Comparison of ENCODE assay signal across 11 cellular contexts in genomic region chrX:13693341-13693871, GRCh38. TPM values are rescaled to one million over a fixed set of nuclear protein-coding genes. Genes with fewer than 3 reads are reported as not detected.
DNase-seq lines count a peak whose midpoint lies in the region; ATAC-seq and TF ChIP-seq lines count a peak whose summit lies in the region.
"Had no signal": no experiment of that assay in that cellular context is flagged by ENCODE, and none has a peak within 500 bp of the region (broad histone marks: within the 10 kb centered on the region; RNA-seq: fewer than 3 reads in every experiment).

No MANE protein-coding gene starts in this region.

- H3K23ac ChIP-seq in mesenchymal stem cell (ENCODE audit: low read length in 2 of 2): no peak overlapping the region

- no peak overlapping the region for H3K27ac ChIP-seq in ACC112 (ENCODE audit: low read depth, low read length)
- H3K27ac ChIP-seq in HCT116 (ENCODE audit: low read depth, low read length): peak overlapping the region; percentile 73
- H3K27ac ChIP-seq in mesenchymal stem cell (ENCODE audit: low read length, poor library complexity, severe bottlenecking): peak overlapping the region; percentile 37
- H3K27ac ChIP-seq: C4-2B, HL-60 had no signal

- RAD21 ChIA-PET in HCT116 (lab: Charles Lee; ENCODE audit: low non-redundant PET in 1 of 2, low total read pairs in 2 of 2, uncharacterized antibody in 2 of 2, unreplicated experiment in 2 of 2): no interaction called here

- no peaks in the 10 kb centered on the region for H3K79me1 ChIP-seq in mesenchymal stem cell (replicated peaks; ENCODE audit: low read length, poor library complexity, severe bottlenecking)

- no peaks in the 10 kb centered on the region for H3K9me3 ChIP-seq in HCT116 (ENCODE audit: control insufficient read depth in 1 of 2, insufficient read depth in 1 of 2, low read depth in 1 of 2, low read length in 2 of 2)
- no peaks in the 10 kb centered on the region for H3K9me3 ChIP-seq in adipocyte (ENCODE audit: control insufficient read depth, low read length)
- H3K9me3 ChIP-seq in mesenchymal stem cell (ENCODE audit: control insufficient read depth, low read length): no peaks in the 10 kb centered on the region

- H3K79me2 ChIP-seq in ACC112 (ENCODE audit: control insufficient read depth, insufficient read depth, low read length, unreplicated experiment): peaks cover 92% of the 10 kb centered on the region
- H3K79me2 ChIP-seq in HCT116 (ENCODE audit: insufficient read depth, low read length): peaks cover 91% of the 10 kb centered on the region

- H3K14ac ChIP-seq in mesenchymal stem cell (ENCODE audit: low read length in 2 of 2): no peak overlapping the region

- TF ChIP-seq CTCF in HCT116 (IDR thresholded peaks at IDR 0.05 in 2 of 3, conservative IDR thresholded peaks at IDR 0.05 in 1 of 3; ENCODE audit: borderline replicate concordance in 1 of 3, insufficient read depth in 1 of 3, low read depth in 2 of 3, low read length in 2 of 3): no peak

- H3K36me3 ChIP-seq in ACC112 (ENCODE audit: insufficient read depth, low read length) (peaks cover 7% of the 10 kb centered on the region; the same call in 1 of the 2 replicates), HCT116 (ENCODE audit: control insufficient read depth in 1 of 2, insufficient read depth in 2 of 2, low read length in 2 of 2) (no peaks in the 10 kb centered on the region), adipocyte (ENCODE audit: control insufficient read depth, insufficient read depth, low read length, severe bottlenecking) (no peaks in the 10 kb centered on the region), mesenchymal stem cell (ENCODE audit: control insufficient read depth in 1 of 2, insufficient read depth in 2 of 2, low read depth in 1 of 2, low read length in 2 of 2) (peaks cover 0 to 4% of the 10 kb centered on the region in 2 experiments)

- no peak overlapping the region for H4K8ac ChIP-seq in mesenchymal stem cell (ENCODE audit: low read length)

- no peak overlapping the region for H2BK5ac ChIP-seq in mesenchymal stem cell (ENCODE audit: low read depth, low read length, poor library complexity, severe bottlenecking)

- H3K9me2 ChIP-seq in HCT116 (ENCODE audit: insufficient read depth): no peaks in the 10 kb centered on the region

- H4K20me1 ChIP-seq in HCT116 (ENCODE audit: insufficient read depth): 0 out of 2 replicates have a peak, but pooled peaks cover 4% of the 10 kb centered on the region

- H3K4me2 ChIP-seq in HCT116 (ENCODE audit: low read length) (peak overlapping the region; percentile 87), mesenchymal stem cell (ENCODE audit: low read length, poor library complexity, severe bottlenecking) (no peak overlapping the region)

- DNase-seq in HCT116 (ENCODE audit: low read depth, low spot score): no peak
- no peak for DNase-seq in adipocyte (ENCODE audit: low read depth)
- no peak for DNase-seq in mesenchymal stem cell
- DNase-seq in stimulated activated CD4-positive, alpha-beta T cell treated with anti-CD3 and anti-CD28 coated beads, Interleukin-4, amount 100 ng/mL, for 4 hours: no peak
- DNase-seq in activated effector memory CD4-positive, alpha-beta T cell treated with anti-CD3 and anti-CD28 coated beads, Interleukin-2, amount 50 U/mL, for 16 hours: no peak
- DNase-seq in AML-193 (lab: John Stamatoyannopoulos, UW): no peak
- no peak for DNase-seq in Right ventricle myocardium inferior (ENCODE audit: missing footprints)
- DNase-seq: NCI-H524 treated with DMSO at 0.1 percent for 48 hours had no signal

- intact Hi-C loops in HCT116 (cut with micrococcal nuclease) (loop anchor here (5.0 kb wide), 1 partner anchor 39 kb away; the partner anchor contains the start of genes OFD1 and TRAPPC2), Right ventricle myocardium inferior (cut with DNase I) (loop anchor here (5.0 kb wide), 1 partner anchor 39 kb away; the partner anchor contains the start of genes OFD1 and TRAPPC2)

- CTCF ChIA-PET in HCT116 (lab: Charles Lee): no interaction called here

- H3K4ac ChIP-seq in mesenchymal stem cell (ENCODE audit: low read depth in 1 of 2, low read length in 2 of 2): no peak overlapping the region

- TF ChIP-seq RAD21 in HCT116 (IDR thresholded peaks at IDR 0.05; ENCODE audit: low read depth): no peak

- POLR2A ChIA-PET in HCT116 (lab: Charles Lee): no interaction called here

- H3K9ac ChIP-seq in HCT116 (ENCODE audit: low read length) (peak overlapping the region; percentile 34), adipocyte (ENCODE audit: low read length) (peak overlapping the region; percentile 13), mesenchymal stem cell (ENCODE audit: low read length) (peak overlapping the region; percentile 35)

- H2BK12ac ChIP-seq in mesenchymal stem cell (ENCODE audit: low read length in 2 of 2): no peak overlapping the region

- no peak overlapping the region for H2AK5ac ChIP-seq in mesenchymal stem cell (ENCODE audit: low read length, severe bottlenecking)

- H2BK15ac ChIP-seq in mesenchymal stem cell (ENCODE audit: low read depth, poor library complexity, severe bottlenecking): no peak overlapping the region

- H3K27me3 ChIP-seq in ACC112 (ENCODE audit: insufficient read depth, low read length): no peaks in the 10 kb centered on the region
- no peaks in the 10 kb centered on the region for H3K27me3 ChIP-seq in HCT116 (ENCODE audit: insufficient read depth, low read length)
- no peaks in the 10 kb centered on the region for H3K27me3 ChIP-seq in adipocyte (replicated peaks; ENCODE audit: control insufficient read depth, insufficient read depth, low read length)
- peaks cover 0 to 9% of the 10 kb centered on the region in 2 experiments for H3K27me3 ChIP-seq in mesenchymal stem cell (ENCODE audit: control insufficient read depth in 1 of 2, insufficient read depth in 1 of 2, low read length in 2 of 2)

- H3K4me1 ChIP-seq in ACC112 (ENCODE audit: control insufficient read depth, insufficient read depth, low read length, unreplicated experiment) (peaks cover 49% of the 10 kb centered on the region), HCT116 (ENCODE audit: control insufficient read depth in 1 of 2, insufficient read depth in 2 of 2, low read length in 2 of 2) (peaks cover 40 to 50% of the 10 kb centered on the region in 2 experiments), adipocyte (ENCODE audit: control insufficient read depth, insufficient read depth, low read length) (peaks cover 41% of the 10 kb centered on the region), mesenchymal stem cell (ENCODE audit: control insufficient read depth, insufficient read depth, low read depth, low read length) (peaks cover 4% of the 10 kb centered on the region)

- ATAC-seq in HCT116 (no peak), Right ventricle myocardium inferior (no peak)

- H2BK120ac ChIP-seq in mesenchymal stem cell (ENCODE audit: low read depth, low read length): no peak overlapping the region

- BruUV-seq in HCT116 (replicated peaks; lab: Mats Ljungman, UMichigan): no TSS peak

- H3K18ac ChIP-seq in mesenchymal stem cell (ENCODE audit: low read depth in 1 of 2, low read length in 2 of 2): no peak overlapping the region

- TF ChIP-seq POLR2A in HCT116 (IDR thresholded peaks at IDR 0.05; ENCODE audit: borderline replicate concordance, extremely low read depth, insufficient read depth, insufficient read length): no peak

- WGBS in mesenchymal stem cell: 80% methylated on average over 6 of the region's 6 CpGs

- H3K4me3 ChIP-seq in ACC112 (ENCODE audit: low read depth, low read length): peak overlapping the region; percentile 37; the same call in 1 of the 2 replicates
- H3K4me3 ChIP-seq in HCT116 (replicated peaks in 1 of 2; ENCODE audit: low read depth in 1 of 2, low read length in 2 of 2): peak overlapping the region in 1 of 2 experiments; percentile 31; a peak in 2 of 4 replicates
- peak overlapping the region; percentile 12 for H3K4me3 ChIP-seq in adipocyte (ENCODE audit: low read length)
- H3K4me3 ChIP-seq in mesenchymal stem cell (ENCODE audit: insufficient read depth in 1 of 2, low read depth in 1 of 2, low read length in 2 of 2): peak overlapping the region in 1 of 2 experiments; percentile 2

- H2AFZ ChIP-seq in ACC112 (ENCODE audit: low read length, unreplicated experiment) (no peak overlapping the region), HCT116 (ENCODE audit: low read depth, low read length, poor library complexity, severe bottlenecking) (no peak overlapping the region), mesenchymal stem cell (ENCODE audit: low read depth, low read length) (no peak overlapping the region)

- no peak overlapping the region for H4K91ac ChIP-seq in mesenchymal stem cell (ENCODE audit: low read length)

TF ChIP-seq in HCT116, 20 proteins besides CTCF, POLR2A, EP300 and RAD21:
- TF ChIP-seq ATF3 (IDR thresholded peaks at IDR 0.05): no peak
- TF ChIP-seq MAX (IDR thresholded peaks at IDR 0.05): peak; percentile 10; the same call in 1 of the 2 replicates
- TF ChIP-seq JUND (IDR thresholded peaks at IDR 0.05): 0 out of 2 replicates have a peak, but pooled peaks have one; percentile 6

RNA-seq across cellular contexts. Expression of gene RAB9A, which starts 4.5 kb away (rescaled TPM):
- 23.9 TPM for total RNA-seq in HCT116 (2021; ENCODE audit: unreplicated experiment)
- polyA plus RNA-seq in HCT116 (2012): 12.3 and 16.0 TPM in 2 replicates
- polyA plus RNA-seq in mesenchymal stem cell (2013, experiment 1 of 2): 23.9 TPM
- 25.8 TPM for polyA plus RNA-seq in mesenchymal stem cell (2013, experiment 2 of 2)
- 20.7 TPM for total RNA-seq in Right ventricle myocardium inferior

RNA-seq across cellular contexts. Expression of gene TCEANC, which starts 40.5 kb away (rescaled TPM):
- total RNA-seq in HCT116 (2021; ENCODE audit: unreplicated experiment) (1.2 TPM), Right ventricle myocardium inferior (6.4 TPM)
- polyA plus RNA-seq in HCT116 (2012): 0.14 and 0.48 TPM in 2 replicates
- 0.86 TPM for polyA plus RNA-seq in mesenchymal stem cell (2013, experiment 1 of 2)
- polyA plus RNA-seq in mesenchymal stem cell (2013, experiment 2 of 2): 0.79 TPM

RNA-seq across cellular contexts. Expression of gene TRAPPC2, which starts 41.0 kb away (rescaled TPM):
- total RNA-seq in HCT116 (2021; ENCODE audit: unreplicated experiment) (11.9 TPM), Right ventricle myocardium inferior (7.1 TPM)
- polyA plus RNA-seq in HCT116 (2012): 6.1 and 6.8 TPM in 2 replicates
- 6.8 TPM for polyA plus RNA-seq in mesenchymal stem cell (2013, experiment 1 of 2)
- 8.0 TPM for polyA plus RNA-seq in mesenchymal stem cell (2013, experiment 2 of 2)

RNA-seq across cellular contexts. Expression of gene OFD1, which starts 41.1 kb away (rescaled TPM):
- total RNA-seq in HCT116 (2021; ENCODE audit: unreplicated experiment) (18.0 TPM), Right ventricle myocardium inferior (7.1 TPM)
- 7.2 and 8.2 TPM in 2 replicates for polyA plus RNA-seq in HCT116 (2012)
- 9.2 TPM for polyA plus RNA-seq in mesenchymal stem cell (2013, experiment 1 of 2)
- 7.8 TPM for polyA plus RNA-seq in mesenchymal stem cell (2013, experiment 2 of 2)
